ENCODE assay signal across 19 cellular contexts in genomic region chr12:132114667-132115066, GRCh38. TPM values are rescaled to one million over a fixed set of nuclear protein-coding genes. Genes with fewer than 3 reads are reported as not detected.
DNase-seq lines count a peak whose midpoint lies in the region; ATAC-seq, FAIRE-seq and TF ChIP-seq lines count a peak whose summit lies in the region.
"Had no signal": no experiment of that assay in that cellular context is flagged by ENCODE, and none has a peak within 500 bp of the region (broad histone marks: within the 10 kb centered on the region; RNA-seq: fewer than 3 reads in every experiment).

No MANE protein-coding gene starts in this region.

- H3K4me3 ChIP-seq in BLaER1 treated with 17β-estradiol and CSF1 and Interleukin-3, amounts not matched to agents 10 nM and 100 nM, result no peak overlapping the region
- H3K4me3 ChIP-seq: GM12878, GM23248 had no signal

- H3K9me3 ChIP-seq in BLaER1 treated with 17β-estradiol and CSF1 and Interleukin-3, amounts not matched to agents 10 nM and 100 nM (replicated peaks in 1 of 11), result peaks cover 0 to 7% (median 0%) of the 10 kb centered on the region in 11 experiments; a peak in 1 of 22 replicates
- H3K9me3 ChIP-seq: BE2C had no signal

- H3K36me3 Mint-ChIP-seq in central memory CD8-positive, alpha-beta T cell (ENCODE audit: insufficient read depth), result peaks cover 13% of the 10 kb centered on the region

- DNase-seq in RWPE1 (ENCODE audit: low spot score), result no peak
- DNase-seq in central memory CD8-positive, alpha-beta T cell (ENCODE audit: low spot score in 2 of 2), result no peak
- peak; percentile 54 for DNase-seq in posterior vena cava (ENCODE audit: low spot score)
- DNase-seq in GM12891 (ENCODE audit: insufficient read length, low spot score), result no peak
- DNase-seq in NOMO-1 (lab: John Stamatoyannopoulos, UW; ENCODE audit: unreplicated experiment in 2 of 2), result no peak
- no peak for DNase-seq in H54 (ENCODE audit: insufficient read length, low spot score)
- DNase-seq: ACHN; BE2C; CD4-positive, alpha-beta memory T cell; DMS79 treated with DMSO at 0.1 percent for 48 hours; GF-D8; GM23248; HFFc6 had no signal

- TF ChIP-seq POLR2A in GM12891 (IDR thresholded peaks at IDR 0.05; ENCODE audit: low read depth, low read length) (no peak), H54 (IDR thresholded peaks at IDR 0.05; ENCODE audit: low read depth, low read length) (no peak)

- peaks cover 0 to 23% (median 0%) of the 10 kb centered on the region in 11 experiments; a peak in 7 of 22 replicates for H3K27me3 ChIP-seq in BLaER1 treated with 17β-estradiol and CSF1 and Interleukin-3, amounts not matched to agents 10 nM and 100 nM
- H3K27me3 ChIP-seq: BE2C had no signal

- no peak overlapping the region for H3K4me3 Mint-ChIP-seq in central memory CD8-positive, alpha-beta T cell
- H3K4me3 Mint-ChIP-seq: CD14-positive monocyte; CD4-positive, alpha-beta memory T cell; HFFc6 had no signal

- CTCF ChIA-PET in RWPE1 (lab: Yijun Ruan, JAX), result no interaction called here

- no peak for ATAC-seq in central memory CD8-positive, alpha-beta T cell (replicated peaks; ENCODE audit: extremely low read depth, poor library complexity, severe bottlenecking)
- ATAC-seq: GM12878, HCT116 had no signal

- H3K4me2 ChIP-seq in BLaER1 treated with 17β-estradiol and CSF1 and Interleukin-3, amounts not matched to agents 10 nM and 100 nM, result peak overlapping the region in 8 of 11 experiments; percentile 26 to 93 (median 74); a peak in 15 of 22 replicates

- no peaks in the 10 kb centered on the region for H3K27me3 Mint-ChIP-seq in central memory CD8-positive, alpha-beta T cell
- H3K27me3 Mint-ChIP-seq: CD4-positive, alpha-beta memory T cell had no signal

- intact Hi-C loops in posterior vena cava (cut with DNase I), result no loop called here

- peaks cover 41 to 100% (median 90%) of the 10 kb centered on the region in 10 experiments for H3K4me1 ChIP-seq in BLaER1 treated with 17β-estradiol and CSF1 and Interleukin-3, amounts not matched to agents 10 nM and 100 nM
- H3K4me1 ChIP-seq: BE2C had no signal

- FAIRE-seq in GM12891 (lab: Jason Lieb, UNC) (no peak), H54 (lab: Jason Lieb, UNC) (no peak)
- FAIRE-seq: A204.1, GM12878, GM19239 had no signal

- peak overlapping the region in 4 of 11 experiments; percentile 41 to 64 (median 56); a peak in 8 of 22 replicates for H3K27ac ChIP-seq in BLaER1 treated with 17β-estradiol and CSF1 and Interleukin-3, amounts not matched to agents 10 nM and 100 nM
- H3K27ac ChIP-seq in RWPE1, result 0 out of 2 replicates have a peak overlapping the region, but pooled peaks have one; percentile 17
- H3K27ac ChIP-seq: GM23248 had no signal

- peak overlapping the region in 1 of 11 experiments; percentile 29; a peak in 2 of 22 replicates for H3K9ac ChIP-seq in BLaER1 treated with 17β-estradiol and CSF1 and Interleukin-3, amounts not matched to agents 10 nM and 100 nM
- H3K9ac ChIP-seq: GM23248 had no signal

- peaks cover 31 to 64% (median 49%) of the 10 kb centered on the region in 11 experiments; a peak in 21 of 22 replicates for H3K36me3 ChIP-seq in BLaER1 treated with 17β-estradiol and CSF1 and Interleukin-3, amounts not matched to agents 10 nM and 100 nM

- H3K27ac Mint-ChIP-seq in central memory CD8-positive, alpha-beta T cell (ENCODE audit: low read depth), result peak overlapping the region; percentile 57
- H3K27ac Mint-ChIP-seq: CD4-positive, alpha-beta memory T cell; HFFc6 had no signal

- H3K9me3 Mint-ChIP-seq in central memory CD8-positive, alpha-beta T cell, result no peaks in the 10 kb centered on the region
- H3K9me3 Mint-ChIP-seq: CD4-positive, alpha-beta memory T cell; HFFc6 had no signal

- TF ChIP-seq CTCF in RWPE1 (conservative IDR thresholded peaks at IDR 0.05; ENCODE audit: low read depth), result no peak

- POLR2A ChIA-PET in RWPE1 (lab: Yijun Ruan, JAX; ENCODE audit: low non-redundant PET), result no interaction called here

- peaks cover 0 to 49% (median 0%) of the 10 kb centered on the region in 11 experiments; a peak in 6 of 22 replicates for H4K20me1 ChIP-seq in BLaER1 treated with 17β-estradiol and CSF1 and Interleukin-3, amounts not matched to agents 10 nM and 100 nM

- no peaks in the 10 kb centered on the region for H3K4me1 Mint-ChIP-seq in central memory CD8-positive, alpha-beta T cell
- H3K4me1 Mint-ChIP-seq: CD14-positive monocyte; CD4-positive, alpha-beta memory T cell had no signal

TF ChIP-seq in GM12891, 5 proteins besides CTCF, POLR2A, EP300 and RAD21:
- TF ChIP-seq TAF1 (IDR thresholded peaks at IDR 0.05; ENCODE audit: low read depth, low read length) (no peak), PAX5 (IDR thresholded peaks at IDR 0.05; ENCODE audit: insufficient read depth, low read length, severe bottlenecking) (no peak), POU2F2 (IDR thresholded peaks at IDR 0.05; ENCODE audit: low read depth, low read length) (no peak), SPI1 (IDR thresholded peaks at IDR 0.05; ENCODE audit: low read depth, low read length) (no peak), POLR2AphosphoS5 (IDR thresholded peaks at IDR 0.05; ENCODE audit: low read depth, low read length) (no peak)

RNA-seq across cellular contexts. Expression of gene DDX51, which starts 29.5 kb away (rescaled TPM):
- 10 to 100 TPM in 1 of 2 donors, 1 to 10 TPM in 1; 9.7 to 10.2 TPM for total RNA-seq in posterior vena cava
- 11.1 TPM for polyA plus RNA-seq in GM12891 (2012; ENCODE audit: low read depth, missing spikeins)

RNA-seq across cellular contexts. Expression of gene NOC4L, which starts 29.6 kb away (rescaled TPM):
- 10 to 100 TPM; 11.2 to 13.6 TPM for total RNA-seq in posterior vena cava
- polyA plus RNA-seq in GM12891 (2012; ENCODE audit: low read depth, missing spikeins), result 18.0 TPM
